10 cellular contexts compared by ENCODE assay signal in genomic region chr2:100786297-100786658, GRCh38. TPM values are rescaled to one million over a fixed set of nuclear protein-coding genes. Genes with fewer than 3 reads are reported as not detected.
DNase-seq lines count a peak whose midpoint lies in the region; ATAC-seq, FAIRE-seq and TF ChIP-seq lines count a peak whose summit lies in the region.
"Had no signal": no experiment of that assay in that cellular context is flagged by ENCODE, and none has a peak within 500 bp of the region (broad histone marks: within the 10 kb centered on the region; RNA-seq: fewer than 3 reads in every experiment).

No MANE protein-coding gene starts in this region.

- TF ChIP-seq CTCF in HEK293 (tag by site-specific recombination; IDR thresholded peaks at IDR 0.05) (no peak), VCaP (conservative IDR thresholded peaks at IDR 0.05) (no peak)

- H3K4me1 ChIP-seq in HEK293 (ENCODE audit: control insufficient read depth, insufficient read depth, low read length), result peaks cover 4% of the 10 kb centered on the region; the same call in 1 of the 2 replicates

- TF ChIP-seq POLR2A in GM12892 (IDR thresholded peaks at IDR 0.05; ENCODE audit: low read depth, low read length), result no peak

- no peaks in the 10 kb centered on the region for H3K27me3 Mint-ChIP-seq in activated naive CD8-positive, alpha-beta T cell treated with anti-CD3 and anti-CD28 coated beads, Interleukin-2, amount 50 U/mL, for 24 hours

- DNase-seq in glomerular visceral epithelial cell (ENCODE audit: extremely low spot score) (peak; percentile 89), smooth muscle cell of the brain vasculature (ENCODE audit: low read depth, low spot score) (peak; percentile 24), SKM-1 (lab: John Stamatoyannopoulos, UW; ENCODE audit: unreplicated experiment) (no peak), GM12892 (ENCODE audit: insufficient read length) (no peak), OCI-M2 (lab: John Stamatoyannopoulos, UW; ENCODE audit: unreplicated experiment) (no peak)
- DNase-seq in activated naive CD8-positive, alpha-beta T cell treated with anti-CD3 and anti-CD28 coated beads, Interleukin-2, amount 50 U/mL, for 24 hours, result no peak
- DNase-seq: glutamatergic neuron, NCI-H774 had no signal

- H3K4me3 Mint-ChIP-seq in activated naive CD8-positive, alpha-beta T cell treated with anti-CD3 and anti-CD28 coated beads, Interleukin-2, amount 50 U/mL, for 24 hours, result no peak overlapping the region

- no peak for ATAC-seq in activated naive CD8-positive, alpha-beta T cell treated with anti-CD3 and anti-CD28 coated beads, Interleukin-2, amount 50 U/mL, for 24 hours

- POLR2A ChIA-PET in HEK293 (lab: Yijun Ruan, JAX), result no interaction called here

- H3K4me1 Mint-ChIP-seq in activated naive CD8-positive, alpha-beta T cell treated with anti-CD3 and anti-CD28 coated beads, Interleukin-2, amount 50 U/mL, for 24 hours, result no peaks in the 10 kb centered on the region

- no peaks in the 10 kb centered on the region for H3K36me3 ChIP-seq in HEK293 (ENCODE audit: control insufficient read depth in 2 of 2, insufficient read depth in 1 of 2, low read length in 2 of 2)

- H3K9me3 ChIP-seq in HEK293 (ENCODE audit: control insufficient read depth, insufficient read depth, low read depth, low read length), result no peaks in the 10 kb centered on the region

- no peak for FAIRE-seq in GM12892 (lab: Jason Lieb, UNC)

- no peaks in the 10 kb centered on the region for H3K36me3 Mint-ChIP-seq in activated naive CD8-positive, alpha-beta T cell treated with anti-CD3 and anti-CD28 coated beads, Interleukin-2, amount 50 U/mL, for 24 hours (ENCODE audit: low read depth)

- no peak overlapping the region for H3K27ac Mint-ChIP-seq in activated naive CD8-positive, alpha-beta T cell treated with anti-CD3 and anti-CD28 coated beads, Interleukin-2, amount 50 U/mL, for 24 hours

- CTCF ChIA-PET in HEK293 (lab: Yijun Ruan, JAX), result no interaction called here

- no peaks in the 10 kb centered on the region for H3K9me3 Mint-ChIP-seq in activated naive CD8-positive, alpha-beta T cell treated with anti-CD3 and anti-CD28 coated beads, Interleukin-2, amount 50 U/mL, for 24 hours

- no peak overlapping the region for H3K27ac ChIP-seq in HEK293 (ENCODE audit: extremely low read depth, low read depth, low read length)
- peak overlapping the region; percentile 43 for H3K27ac ChIP-seq in VCaP

- no peak overlapping the region for H3K4me3 ChIP-seq in HEK293 (ENCODE audit: low read depth, low read length)

TF ChIP-seq in HEK293, 187 proteins besides CTCF, POLR2A, EP300 and RAD21:
- TF ChIP-seq ZNF600 (tag by site-specific recombination; IDR thresholded peaks at IDR 0.05) (0 out of 2 replicates have a peak, but pooled peaks have one; percentile 16), ZNF416 (tag by site-specific recombination; IDR thresholded peaks at IDR 0.05) (no peak), ZNF366 (tag by site-specific recombination; conservative IDR thresholded peaks at IDR 0.05) (peak; percentile 44; the same call in 1 of the 2 replicates), ZNF335 (tag by site-specific recombination; conservative IDR thresholded peaks at IDR 0.05) (peak; percentile 25; the same call in 1 of the 2 replicates)
TF ChIP-seq in HEK293: peak in this region for 3.

RNA-seq across cellular contexts. Expression of gene NPAS2, which starts 33.7 kb away (rescaled TPM):
- polyA plus RNA-seq in GM12892 (2012; ENCODE audit: missing spikeins), result not detected

Comparison
In these comparisons a context has a peak if more than half of its experiments do, and no peak if none do; other contexts are left out.
1. DNase-seq: peak in glomerular visceral epithelial cell (single experiment) and smooth muscle cell of the brain vasculature (single experiment); none in SKM-1 (single experiment), GM12892 (single experiment), OCI-M2 (single experiment) and activated naive CD8-positive, alpha-beta T cell treated with anti-CD3 and anti-CD28 coated beads, Interleukin-2, amount 50 U/mL, for 24 hours (single experiment).